ENCODE assay signal across 29 cellular contexts in genomic region chr14:93991649-93992048, GRCh38. TPM values are rescaled to one million over a fixed set of nuclear protein-coding genes. Genes with fewer than 3 reads are reported as not detected.
"Had no signal": no experiment of that assay in that cellular context is flagged by ENCODE, and none has a peak within 500 bp of the region (broad histone marks: within the 10 kb centered on the region; RNA-seq: fewer than 3 reads in every experiment).

No MANE protein-coding gene starts in this region.

- H3K36me3 Mint-ChIP-seq: brain had no signal

- H3K27me3 ChIP-seq: SJCRH30 had no signal

- H3K27ac ChIP-seq: RWPE1, SJCRH30, VCaP had no signal

- H3K4me3 ChIP-seq: SJCRH30 had no signal

- DNase-seq: activated CD4-positive, CD25-positive, alpha-beta regulatory T cell; activated CD8-positive, alpha-beta memory T cell treated with anti-CD3 and anti-CD28 coated beads, Interleukin-2, amount 50 U/mL, for 4 hours; activated CD8-positive, alpha-beta T cell treated with anti-CD3 and anti-CD28 coated beads for 36 hours; activated effector memory CD4-positive, alpha-beta T cell treated with anti-CD3 and anti-CD28 coated beads, Interleukin-2, amount 50 U/mL, for 16 hours; activated naive CD4-positive, alpha-beta T cell treated with anti-CD3 and anti-CD28 coated beads for 36 hours; activated T-cell treated with anti-CD3 and anti-CD28 coated beads, Interleukin-2, amount 50 U/mL, for 1 hour; amygdala; IMR-90; Kasumi-1; KBM-7; NCI-H1105 treated with DMSO at 0.1 percent for 48 hours; NCI-H1436 treated with DMSO at 0.1 percent for 48 hours; NCI-H187; NCI-H2081; NCI-H510A treated with DMSO at 0.1 percent for 48 hours; NCI-H69; NK-92 treated with Interleukin-12 subunit alpha and Interleukin-12 subunit beta, amount 100 ng/mL, for 24 hours; OCI-M1; Right ventricle myocardium superior; SJCRH30; SK-N-SH; T-helper 1 cell had no signal

- ATAC-seq: Panc1 had no signal

- H3K9ac ChIP-seq: SK-N-SH had no signal

- H3K9me3 ChIP-seq: SJCRH30, SK-N-SH had no signal

- H3K9me3 Mint-ChIP-seq: activated CD8-positive, alpha-beta T cell treated with anti-CD3 and anti-CD28 coated beads for 36 hours; activated naive CD4-positive, alpha-beta T cell treated with anti-CD3 and anti-CD28 coated beads for 36 hours; activated T-helper 1 cell treated with anti-CD3 and anti-CD28 coated beads, Interleukin-12 subunit alpha, Interleukin-12 subunit beta, Interleukin-2, Interleukin-4 antibody, amounts not matched to agents 30 ng/mL and 10 ng/mL and 1 ng/mL, durations not matched to agents 14 hours and 24 hours and 36 hours had no signal

- H3K27ac Mint-ChIP-seq: activated naive CD4-positive, alpha-beta T cell treated with anti-CD3 and anti-CD28 coated beads for 36 hours; activated T-helper 1 cell treated with anti-CD3 and anti-CD28 coated beads, Interleukin-12 subunit alpha, Interleukin-12 subunit beta, Interleukin-2, Interleukin-4 antibody, amounts not matched to agents 30 ng/mL and 10 ng/mL and 1 ng/mL, durations not matched to agents 14 hours and 24 hours and 36 hours; brain had no signal

- H3K36me3 ChIP-seq: SJCRH30 had no signal

- H3K4me3 Mint-ChIP-seq: activated CD8-positive, alpha-beta T cell treated with anti-CD3 and anti-CD28 coated beads for 36 hours; activated naive CD4-positive, alpha-beta T cell treated with anti-CD3 and anti-CD28 coated beads for 36 hours; activated T-helper 1 cell treated with anti-CD3 and anti-CD28 coated beads, Interleukin-12 subunit alpha, Interleukin-12 subunit beta, Interleukin-2, Interleukin-4 antibody, amounts not matched to agents 30 ng/mL and 10 ng/mL and 1 ng/mL, durations not matched to agents 14 hours and 24 hours and 36 hours had no signal

RNA-seq across cellular contexts. Expression of gene CCDC197, which starts 5.5 kb away (rescaled TPM):
- total RNA-seq: activated CD8-positive, alpha-beta T cell treated with anti-CD3 and anti-CD28 coated beads for 36 hours; activated naive CD4-positive, alpha-beta T cell treated with anti-CD3 and anti-CD28 coated beads for 36 hours; astrocyte; IMR-90; SJCRH30; T-helper 2 cell treated with Interferon-gamma antibody and Interleukin-4, amounts not matched to agents 100 ng/mL and 5 ng/mL, for 36 hours had no signal
- polyA plus RNA-seq: IMR-90, SK-N-SH had no signal
